Comparison of ENCODE assay signal across 11 cellular contexts in the genomic region with DNA sequence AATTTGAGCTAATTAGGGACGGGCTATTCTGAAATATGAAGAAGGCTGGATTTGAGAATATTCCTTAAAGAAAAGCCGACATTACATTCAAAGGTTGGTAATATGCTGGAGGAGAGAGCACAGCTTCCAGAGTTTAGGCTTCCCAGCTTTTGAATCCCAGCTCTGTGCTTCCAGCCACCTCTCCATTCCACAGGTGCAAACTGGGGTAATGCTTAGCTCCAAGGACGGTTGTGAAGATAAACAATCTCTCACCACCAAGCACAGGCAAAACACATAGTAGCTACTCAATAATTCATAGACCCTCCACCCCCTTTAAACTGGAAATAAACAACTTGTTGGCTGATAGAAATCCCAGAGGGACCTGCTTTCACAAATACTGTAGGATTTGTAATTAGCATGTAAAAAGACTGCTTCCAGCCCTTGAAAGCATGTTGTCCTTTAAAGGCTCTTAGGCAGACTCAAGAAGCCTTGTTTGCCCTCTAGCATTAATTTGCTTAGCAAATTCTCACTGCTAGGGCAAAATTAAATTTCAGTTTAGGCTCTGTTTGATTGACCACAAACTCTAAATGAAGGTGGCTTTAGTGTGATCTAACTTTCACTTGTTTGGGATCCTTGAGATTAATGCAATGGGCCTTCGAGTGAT.
A peak's percentile ranks its signal among the peaks of the same experiment; 100 is the strongest.
DNase-seq lines count a peak whose midpoint lies in the region; ATAC-seq and TF ChIP-seq lines count a peak whose summit lies in the region.
"Had no signal": no experiment of that assay in that cellular context is flagged by ENCODE, and none has a peak within 500 bp of the region (broad histone marks: within the 10 kb centered on the region; RNA-seq: fewer than 3 reads in every experiment).

No MANE protein-coding gene starts in this region.

- H3K36me3 ChIP-seq in neutrophil = no peaks in the 10 kb centered on the region

- peak overlapping the region; percentile 88 for H3K27ac ChIP-seq in neutrophil

- H3K4me1 Mint-ChIP-seq in dendritic cell treated with granulocyte-macrophage colony-stimulating factor and Interleukin-4, amounts not matched to agents 40 ng/mL and 50 ng/mL, for 4 days (ENCODE audit: low read depth) = peaks cover 53% of the 10 kb centered on the region

- ATAC-seq in GM19452 (IDR thresholded peaks at IDR 0.05; ENCODE audit: unreplicated experiment) = no peak

- no peaks in the 10 kb centered on the region for H3K9me3 ChIP-seq in neutrophil

- H3K4me3 ChIP-seq in neutrophil (ENCODE audit: low read depth in 1 of 2, low read length in 1 of 2) = peak overlapping the region; percentile 50 to 55

- no peaks in the 10 kb centered on the region for H3K36me3 Mint-ChIP-seq in dendritic cell treated with granulocyte-macrophage colony-stimulating factor and Interleukin-4, amounts not matched to agents 40 ng/mL and 50 ng/mL, for 4 days (ENCODE audit: low read depth)
- H3K36me3 Mint-ChIP-seq: activated CD4-positive, alpha-beta memory T cell treated with anti-CD3 and anti-CD28 coated beads for 36 hours had no signal

- no peaks in the 10 kb centered on the region for H3K27me3 Mint-ChIP-seq in dendritic cell treated with granulocyte-macrophage colony-stimulating factor and Interleukin-4, amounts not matched to agents 40 ng/mL and 50 ng/mL, for 4 days
- H3K27me3 Mint-ChIP-seq: activated CD4-positive, alpha-beta memory T cell treated with anti-CD3 and anti-CD28 coated beads for 36 hours had no signal

- DNase-seq in DMS153 treated with DMSO at 0.1 percent for 48 hours (lab: John Stamatoyannopoulos, UW; ENCODE audit: unreplicated experiment) (peak; percentile 27), NCI-H1092 treated with DMSO at 0.1 percent for 48 hours (lab: John Stamatoyannopoulos, UW) (peak; percentile 96), amygdala (lab: John Stamatoyannopoulos, UW) (no peak), NCI-H524 (lab: John Stamatoyannopoulos, UW) (no peak), NOMO-1 (lab: John Stamatoyannopoulos, UW; ENCODE audit: unreplicated experiment in 2 of 2) (no peak)
- DNase-seq: activated CD4-positive, alpha-beta memory T cell treated with anti-CD3 and anti-CD28 coated beads for 36 hours; NCI-H1048 had no signal

- H3K9me3 Mint-ChIP-seq in dendritic cell treated with granulocyte-macrophage colony-stimulating factor and Interleukin-4, amounts not matched to agents 40 ng/mL and 50 ng/mL, for 4 days = no peaks in the 10 kb centered on the region
- H3K9me3 Mint-ChIP-seq: activated CD4-positive, alpha-beta memory T cell treated with anti-CD3 and anti-CD28 coated beads for 36 hours; T-helper 1 cell treated with Interleukin-12 subunit alpha and Interleukin-12 subunit beta and Interleukin-4 antibody, amounts not matched to agents 30 μg/mL and 1 μg/mL, for 36 hours had no signal

- H3K27ac Mint-ChIP-seq in dendritic cell treated with granulocyte-macrophage colony-stimulating factor and Interleukin-4, amounts not matched to agents 40 ng/mL and 50 ng/mL, for 4 days = peak overlapping the region; percentile 91

- H3K27me3 ChIP-seq in neutrophil = no peaks in the 10 kb centered on the region

- no peak for TF ChIP-seq CTCF in neutrophil (IDR thresholded peaks at IDR 0.05)

- no peak overlapping the region for H3K4me3 Mint-ChIP-seq in dendritic cell treated with granulocyte-macrophage colony-stimulating factor and Interleukin-4, amounts not matched to agents 40 ng/mL and 50 ng/mL, for 4 days
- H3K4me3 Mint-ChIP-seq: activated CD4-positive, alpha-beta memory T cell treated with anti-CD3 and anti-CD28 coated beads for 36 hours; T-helper 1 cell treated with Interleukin-12 subunit alpha and Interleukin-12 subunit beta and Interleukin-4 antibody, amounts not matched to agents 30 μg/mL and 1 μg/mL, for 36 hours had no signal

- H3K4me1 ChIP-seq in neutrophil (ENCODE audit: control insufficient read depth in 1 of 2, insufficient read depth in 1 of 2, low read depth in 1 of 2, low read length in 1 of 2) = peaks cover 41% of the 10 kb centered on the region in 2 experiments

- intact Hi-C loops in dendritic cell treated with granulocyte-macrophage colony-stimulating factor and Interleukin-4, amounts not matched to agents 40 ng/mL and 50 ng/mL, for 4 days (cut with micrococcal nuclease) = no loop called here

Comparison
In these comparisons a context has a peak if more than half of its experiments do, and no peak if none do; other contexts are left out.
1. DNase-seq: peak in DMS153 treated with DMSO at 0.1 percent for 48 hours (single experiment) and NCI-H1092 treated with DMSO at 0.1 percent for 48 hours (single experiment); none in amygdala (0 of 56), NCI-H524 (0 of 2) and NOMO-1 (0 of 2).